Comparison of ENCODE assay signal across 22 cellular contexts in genomic region chr15:83087535-83087934, GRCh38. TPM values are rescaled to one million over a fixed set of nuclear protein-coding genes. Genes with fewer than 3 reads are reported as not detected.
"Had no signal": no experiment of that assay in that cellular context is flagged by ENCODE, and none has a peak within 500 bp of the region (broad histone marks: within the 10 kb centered on the region; RNA-seq: fewer than 3 reads in every experiment).

No MANE protein-coding gene starts in this region.

- H3K9ac ChIP-seq: SK-N-SH had no signal

- H3K4me2 ChIP-seq: SK-N-SH had no signal

- H3K27ac ChIP-seq: RWPE1 had no signal

- H3K9me3 ChIP-seq: SK-N-SH had no signal

- DNase-seq: KBM-7, MV-4-11, NCI-H1048, NCI-H1105, NCI-H1417, NCI-H1436 treated with DMSO at 0.1 percent for 48 hours, NCI-H1694, NCI-H187 treated with DMSO at 0.1 percent for 48 hours, NCI-H2029 treated with DMSO at 0.1 percent for 48 hours, NCI-H2171 treated with DMSO at 0.1 percent for 48 hours, NCI-H446, NCI-H510A, NCI-H524 treated with DMSO at 0.1 percent for 48 hours, NCI-H69, NCI-H774, PC-3, SHP77, SK-N-SH had no signal

RNA-seq across cellular contexts. Expression of gene TM6SF1, which starts 19.9 kb away (rescaled TPM):
- total RNA-seq: HT-29, LHCN-M2, MCF 10A, PC-3 had no signal
